ENCODE assay signal across 19 cellular contexts in the genomic region with DNA sequence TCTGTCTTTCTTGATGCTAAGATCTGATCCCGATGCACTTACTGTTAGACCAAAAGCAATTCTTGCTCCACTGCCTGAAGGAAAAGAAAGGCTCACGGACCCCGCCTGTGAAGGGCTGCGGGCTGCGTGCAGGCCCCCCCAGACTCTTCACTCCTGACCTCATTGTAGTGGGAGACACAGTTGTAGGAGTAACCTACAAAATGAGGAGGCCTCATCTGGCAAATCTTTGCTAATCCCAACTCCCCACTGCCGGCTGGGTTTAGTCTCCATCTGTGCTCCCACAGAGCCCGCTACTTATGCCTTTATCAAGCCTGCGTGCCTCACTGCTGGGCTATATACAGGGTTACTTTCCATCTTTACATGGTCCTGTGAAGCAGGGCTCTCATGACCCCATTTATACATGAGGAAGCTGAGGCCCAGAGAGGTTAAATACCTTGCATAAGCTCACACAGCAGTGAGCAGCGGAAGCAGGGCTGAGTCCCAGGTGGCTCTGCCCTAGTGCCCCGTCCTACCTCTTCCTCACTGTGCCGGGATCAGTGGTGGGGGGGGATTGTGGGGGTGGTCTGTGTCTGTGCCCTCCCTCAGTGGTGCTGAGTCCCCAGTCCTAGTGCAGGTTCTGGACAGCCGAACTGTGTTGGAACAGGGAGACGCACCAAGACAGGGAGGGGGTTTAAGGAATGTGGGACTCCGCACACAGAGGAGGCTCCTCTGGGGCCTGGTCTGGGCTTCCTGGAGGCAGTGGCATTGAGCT. TPM values are rescaled to one million over a fixed set of nuclear protein-coding genes. Genes with fewer than 3 reads are reported as not detected.
A peak's percentile ranks its signal among the peaks of the same experiment; 100 is the strongest.
DNase-seq lines count a peak whose midpoint lies in the region; ATAC-seq, FAIRE-seq and TF ChIP-seq lines count a peak whose summit lies in the region.
"Had no signal": no experiment of that assay in that cellular context is flagged by ENCODE, and none has a peak within 500 bp of the region (broad histone marks: within the 10 kb centered on the region; RNA-seq: fewer than 3 reads in every experiment).

No MANE protein-coding gene starts in this region.

- peaks cover 41% of the 10 kb centered on the region for H3K27me3 ChIP-seq in left ventricle myocardium inferior (ENCODE audit: low read depth)
- no peaks in the 10 kb centered on the region for H3K27me3 ChIP-seq in WERI-Rb-1 (ENCODE audit: insufficient read depth, low read depth, severe bottlenecking)
- peaks cover 6 to 43% of the 10 kb centered on the region in 2 experiments; a peak in 4 of 5 replicates for H3K27me3 ChIP-seq in HepG2 (ENCODE audit: control insufficient read depth in 1 of 2, insufficient read depth in 2 of 2, low read length in 2 of 2)
- no peaks in the 10 kb centered on the region for H3K27me3 ChIP-seq in upper lobe of right lung

- no peak for FAIRE-seq in HepG2 (lab: Jason Lieb, UNC)
- FAIRE-seq: G401.6, GM12891, HTR-8/SVneo had no signal

- H3K36me3 ChIP-seq in left ventricle myocardium inferior (no peaks in the 10 kb centered on the region), WERI-Rb-1 (no peaks in the 10 kb centered on the region), HepG2 (replicated peaks in 1 of 2; ENCODE audit: control insufficient read depth in 1 of 2, insufficient read depth in 2 of 2, low read length in 2 of 2) (no peaks in the 10 kb centered on the region), upper lobe of right lung (no peaks in the 10 kb centered on the region)

- no peaks in the 10 kb centered on the region for H4K20me1 ChIP-seq in HepG2 (ENCODE audit: insufficient read depth, low read length)

- CTCF ChIA-PET in HepG2 (lab: Yijun Ruan, JAX; ENCODE audit: low intra/inter-chr PET ratio, low total read pairs): no interaction called here
- CTCF ChIA-PET in activated CD4-positive, alpha-beta memory T cell treated with anti-CD3 and anti-CD28 coated beads, Interleukin-2, amount 10 ng/mL, durations not matched to agents 7 days and 5 days (lab: Charles Lee): no interaction called here

- H3K27me3 Mint-ChIP-seq in activated CD4-positive, alpha-beta memory T cell treated with anti-CD3 and anti-CD28 coated beads, Interleukin-2, amount 10 ng/mL, durations not matched to agents 7 days and 5 days: no peaks in the 10 kb centered on the region

- in situ Hi-C loops in HepG2 (cut with HindIII; ENCODE audit: extremely low pct_ligation_motif_present, low pct_unique_long_range_greater_than_20kb): no loop called here

- no peaks in the 10 kb centered on the region for H3K9me3 Mint-ChIP-seq in activated CD4-positive, alpha-beta memory T cell treated with anti-CD3 and anti-CD28 coated beads, Interleukin-2, amount 10 ng/mL, durations not matched to agents 7 days and 5 days
- H3K9me3 Mint-ChIP-seq: CD4-positive, CD25-positive, alpha-beta regulatory T cell had no signal

- no peak for TF ChIP-seq RAD21 in HepG2 (CRISPR knock-in tag; IDR thresholded peaks at IDR 0.05)

- TF ChIP-seq POLR2A in HepG2 (IDR thresholded peaks at IDR 0.05; ENCODE audit: insufficient read depth in 1 of 2, low read depth in 2 of 2, low read length in 2 of 2): no peak

- intact Hi-C loops in cardiac septum (cut with DNase I): no loop called here
- intact Hi-C loops in left ventricle myocardium inferior (cut with micrococcal nuclease): no loop called here
- intact Hi-C loops in HepG2 (cut with micrococcal nuclease; ENCODE audit: unreplicated experiment): no loop called here
- intact Hi-C loops in upper lobe of right lung (cut with DNase I): no loop called here

- TF ChIP-seq EP300 in HepG2 (IDR thresholded peaks at IDR 0.05; ENCODE audit: low read depth in 2 of 2, low read length in 2 of 2) (no peak), HepG2 (CRISPR knock-in tag; IDR thresholded peaks at IDR 0.05; ENCODE audit: borderline replicate concordance) (no peak)

- H3K9ac ChIP-seq in HepG2 (ENCODE audit: insufficient read depth, low read depth, low read length): no peak overlapping the region
- H3K9ac ChIP-seq: GM23248 had no signal

- no peak overlapping the region for H3K4me3 ChIP-seq in left ventricle myocardium inferior
- no peak overlapping the region for H3K4me3 ChIP-seq in WERI-Rb-1 (ENCODE audit: low read depth, low read length)
- no peak overlapping the region for H3K4me3 ChIP-seq in HepG2 (replicated peaks in 1 of 3; ENCODE audit: insufficient read depth in 1 of 3, low read depth in 2 of 3, low read length in 3 of 3)
- H3K4me3 ChIP-seq in upper lobe of right lung: no peak overlapping the region
- H3K4me3 ChIP-seq: GM23248, PC-9 had no signal

- H3K27ac ChIP-seq in left ventricle myocardium inferior (replicated peaks) (no peak overlapping the region), WERI-Rb-1 (peak overlapping the region; percentile 88), HepG2 (ENCODE audit: extremely low read length, insufficient read depth, low read length) (no peak overlapping the region), upper lobe of right lung (no peak overlapping the region)
- H3K27ac ChIP-seq: GM23248, PC-9 had no signal

- TF ChIP-seq CTCF in left ventricle myocardium inferior (IDR thresholded peaks at IDR 0.05; ENCODE audit: borderline replicate concordance): no peak
- TF ChIP-seq CTCF in WERI-Rb-1 (IDR thresholded peaks at IDR 0.05; ENCODE audit: low read depth, low read length): no peak
- no peak for TF ChIP-seq CTCF in HepG2 (CRISPR knock-in tag; IDR thresholded peaks at IDR 0.05)
- no peak for TF ChIP-seq CTCF in upper lobe of right lung (IDR thresholded peaks at IDR 0.05)

- H3K4me1 Mint-ChIP-seq in activated CD4-positive, alpha-beta memory T cell treated with anti-CD3 and anti-CD28 coated beads, Interleukin-2, amount 10 ng/mL, durations not matched to agents 7 days and 5 days: no peaks in the 10 kb centered on the region
- H3K4me1 Mint-ChIP-seq: CD4-positive, CD25-positive, alpha-beta regulatory T cell had no signal

- H3K4me1 ChIP-seq in left ventricle myocardium inferior (no peaks in the 10 kb centered on the region), HepG2 (ENCODE audit: insufficient read depth, low read length) (no peaks in the 10 kb centered on the region), upper lobe of right lung (no peaks in the 10 kb centered on the region)

- H2AFZ ChIP-seq in HepG2 (ENCODE audit: low read length): no peak overlapping the region
- H2AFZ ChIP-seq: GM23248, PC-9 had no signal

- no peak overlapping the region for H3K27ac Mint-ChIP-seq in activated CD4-positive, alpha-beta memory T cell treated with anti-CD3 and anti-CD28 coated beads, Interleukin-2, amount 10 ng/mL, durations not matched to agents 7 days and 5 days
- H3K27ac Mint-ChIP-seq: CD4-positive, CD25-positive, alpha-beta regulatory T cell had no signal

- DNase-seq in cardiac septum (ENCODE audit: low spot score) (peak; percentile 67), left ventricle myocardium inferior (no peak), WERI-Rb-1 (peak; percentile 74), HepG2 (ENCODE audit: low spot score) (no peak), upper lobe of right lung (peak; percentile 46), SKM-1 treated with dmso at 0.1 percent for 144 hours (lab: John Stamatoyannopoulos, UW; ENCODE audit: unreplicated experiment) (no peak), GM19238 (ENCODE audit: insufficient read length, low spot score) (no peak)
- no peak for DNase-seq in activated CD4-positive, alpha-beta memory T cell treated with anti-CD3 and anti-CD28 coated beads, Interleukin-2, amount 10 ng/mL, durations not matched to agents 7 days and 5 days
- DNase-seq: AML-193; CD4-positive, CD25-positive, alpha-beta regulatory T cell; DMS79 treated with DMSO at 0.1 percent for 48 hours; GM23248; NCI-H1436 treated with DMSO at 0.1 percent for 48 hours; NCI-H2081; SHP77 had no signal

- POLR2A ChIA-PET in HepG2 (lab: Yijun Ruan, JAX): no interaction called here
- POLR2A ChIA-PET in activated CD4-positive, alpha-beta memory T cell treated with anti-CD3 and anti-CD28 coated beads, Interleukin-2, amount 10 ng/mL, durations not matched to agents 7 days and 5 days (lab: Charles Lee): no interaction called here

- ATAC-seq in HepG2 (no peak), upper lobe of right lung (no peak)

- WGBS in HepG2 (ENCODE audit: low lambda C conversion rate): 29% methylated on average over 13 of the region's 14 CpGs

- no peak overlapping the region for H3K4me3 Mint-ChIP-seq in activated CD4-positive, alpha-beta memory T cell treated with anti-CD3 and anti-CD28 coated beads, Interleukin-2, amount 10 ng/mL, durations not matched to agents 7 days and 5 days
- H3K4me3 Mint-ChIP-seq: CD4-positive, CD25-positive, alpha-beta regulatory T cell had no signal

- no peak overlapping the region for H3K4me2 ChIP-seq in HepG2 (ENCODE audit: low read depth, low read length)
- H3K4me2 ChIP-seq: PC-9 had no signal

- H3K9me3 ChIP-seq in left ventricle myocardium inferior (replicated peaks): no peaks in the 10 kb centered on the region
- H3K9me3 ChIP-seq in WERI-Rb-1 (ENCODE audit: severe bottlenecking): no peaks in the 10 kb centered on the region
- no peaks in the 10 kb centered on the region for H3K9me3 ChIP-seq in HepG2 (ENCODE audit: low read length)
- no peaks in the 10 kb centered on the region for H3K9me3 ChIP-seq in upper lobe of right lung

- H3K79me2 ChIP-seq in HepG2 (ENCODE audit: insufficient read depth, low read length): no peaks in the 10 kb centered on the region

- no peaks in the 10 kb centered on the region for H3K36me3 Mint-ChIP-seq in activated CD4-positive, alpha-beta memory T cell treated with anti-CD3 and anti-CD28 coated beads, Interleukin-2, amount 10 ng/mL, durations not matched to agents 7 days and 5 days (ENCODE audit: low read depth)
- H3K36me3 Mint-ChIP-seq: CD4-positive, CD25-positive, alpha-beta regulatory T cell had no signal

- BruUV-seq in HepG2 (replicated peaks; lab: Mats Ljungman, UMichigan): no TSS peak

RNA-seq across cellular contexts. Expression of a gene that starts 43.9 kb away (rescaled TPM):
- total RNA-seq in cardiac septum: 33.7 TPM
- 45.9 TPM for total RNA-seq in left ventricle myocardium inferior
- 21.3 and 28.2 TPM in 2 replicates for total RNA-seq in HepG2 (2016; rRNA removed; fragmentation: Illumina TruSeq; extraction: Trizol)
- 51.1 and 56.5 TPM in 2 replicates for total RNA-seq in HepG2 (2016; cell fraction: cytosol; rRNA removed; fragmentation: Illumina TruSeq; extraction: Trizol; ENCODE audit: low read depth)
- 20.7 and 27.0 TPM in 2 replicates for total RNA-seq in HepG2 (2016; cell fraction: insoluble cytoplasmic fraction; rRNA removed; fragmentation: Illumina TruSeq; extraction: Trizol)
- total RNA-seq in HepG2 (2016; cell fraction: membrane; rRNA removed; fragmentation: Illumina TruSeq; extraction: Trizol): 71.6 and 78.1 TPM in 2 replicates
- total RNA-seq in HepG2 (2016; cell fraction: nucleus; rRNA removed; fragmentation: Illumina TruSeq; extraction: Trizol): 19.2 and 22.9 TPM in 2 replicates
- 25.9 and 28.3 TPM in 2 replicates for polyA plus RNA-seq in HepG2 (2011; rRNA removed)
- polyA plus RNA-seq in HepG2 (2011; cell fraction: cytosol; rRNA removed): 21.0 and 26.9 TPM in 2 replicates
- polyA plus RNA-seq in HepG2 (2011; cell fraction: nucleus; rRNA removed): 10.8 and 12.4 TPM in 2 replicates
- polyA plus RNA-seq in HepG2 (2012): 21.3 and 23.0 TPM in 2 replicates
- polyA plus RNA-seq in HepG2 (2016; cell fraction: cytosol; fragmentation: Illumina TruSeq; extraction: Trizol; ENCODE audit: low read depth): 78.2 and 88.6 TPM in 2 replicates
- 31.6 and 34.3 TPM in 2 replicates for polyA plus RNA-seq in HepG2 (2016; cell fraction: insoluble cytoplasmic fraction; fragmentation: Illumina TruSeq; extraction: Trizol; ENCODE audit: low read depth)
- 86.4 and 87.9 TPM in 2 replicates for polyA plus RNA-seq in HepG2 (2016; cell fraction: membrane; fragmentation: Illumina TruSeq; extraction: Trizol; ENCODE audit: low read depth)
- polyA plus RNA-seq in HepG2 (2016; cell fraction: nucleus; fragmentation: Illumina TruSeq; extraction: Trizol; ENCODE audit: insufficient read depth, low read depth): 38.8 and 41.1 TPM in 2 replicates
- polyA minus RNA-seq in HepG2 (2011; rRNA and poly(A)+ RNA removed; ENCODE audit: low replicate concordance): 12.5 and 16.7 TPM in 2 replicates
- 12.9 and 13.1 TPM in 2 replicates for polyA minus RNA-seq in HepG2 (2011; cell fraction: cytosol; rRNA and poly(A)+ RNA removed)
- 18.3 and 20.1 TPM in 2 replicates for polyA minus RNA-seq in HepG2 (2011; cell fraction: nucleus; rRNA and poly(A)+ RNA removed)
- total RNA-seq in upper lobe of right lung: 109 TPM
- 1 to 10 TPM; 2.9 to 3.4 TPM for total RNA-seq in activated CD4-positive, alpha-beta memory T cell treated with anti-CD3 and anti-CD28 coated beads, Interleukin-2, amount 10 ng/mL, durations not matched to agents 7 days and 5 days

Comparison
In these comparisons a context has a peak if more than half of its experiments do, and no peak if none do; other contexts are left out.
1. DNase-seq: peak in cardiac septum (single experiment), WERI-Rb-1 (single experiment) and upper lobe of right lung (single experiment); none in left ventricle myocardium inferior (single experiment), HepG2 (single experiment), SKM-1 treated with dmso at 0.1 percent for 144 hours (single experiment), GM19238 (single experiment) and activated CD4-positive, alpha-beta memory T cell treated with anti-CD3 and anti-CD28 coated beads, Interleukin-2, amount 10 ng/mL, durations not matched to agents 7 days and 5 days (single experiment).